ENCODE assay signal across 25 cellular contexts in the genomic region with DNA sequence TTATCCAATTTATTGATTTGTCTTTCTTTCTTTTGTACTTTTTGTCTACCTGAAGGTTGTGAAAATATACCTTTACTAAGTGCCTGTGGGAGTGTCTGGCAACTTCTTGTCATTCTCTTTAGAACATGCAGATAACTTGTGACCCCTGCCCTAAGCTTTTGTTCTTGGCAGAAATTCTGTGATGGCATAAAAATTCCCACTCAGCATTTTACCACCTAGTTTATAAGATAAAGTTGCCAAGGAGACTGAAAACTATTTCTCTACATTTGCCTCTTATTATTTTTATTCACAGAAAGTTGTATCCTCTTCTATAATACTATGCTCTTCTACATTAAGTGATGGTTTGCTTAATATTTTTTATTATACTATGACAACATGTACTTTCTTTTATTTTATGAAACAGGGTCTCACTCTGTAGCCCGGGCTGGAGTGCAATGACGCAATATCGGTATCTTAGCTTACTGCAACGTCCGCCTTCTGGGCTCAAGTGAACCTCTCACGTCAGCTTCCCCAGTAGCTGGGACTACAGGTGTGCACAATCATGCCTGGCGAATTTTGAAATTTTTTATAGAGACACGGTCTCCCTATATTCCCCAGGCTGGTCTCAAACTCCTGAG.
"Had no signal": no experiment of that assay in that cellular context is flagged by ENCODE, and none has a peak within 500 bp of the region (broad histone marks: within the 10 kb centered on the region; RNA-seq: fewer than 3 reads in every experiment).

No MANE protein-coding gene starts in this region.

- H3K9me3 ChIP-seq: colonic mucosa, esophagus squamous epithelium, gastrocnemius medialis, heart right ventricle, left lung, lower lobe of right lung had no signal

- H3K36me3 ChIP-seq: colonic mucosa, esophagus squamous epithelium, gastrocnemius medialis, heart right ventricle, left lung, lower lobe of right lung had no signal

- ATAC-seq: effector memory CD8-positive, alpha-beta T cell; esophagus mucosa; gastrocnemius medialis; heart right ventricle; left cardiac atrium; left lung; left ventricle myocardium superior; lower lobe of right lung; naive thymus-derived CD4-positive, alpha-beta T cell had no signal

- H3K27me3 ChIP-seq: colonic mucosa, esophagus squamous epithelium, gastrocnemius medialis, heart right ventricle, left lung had no signal

- FAIRE-seq: islet of Langerhans, keratinocyte had no signal

- H3K27ac ChIP-seq: colonic mucosa, epithelial cell of prostate, esophagus squamous epithelium, gastrocnemius medialis, heart right ventricle, left lung, lower lobe of right lung had no signal

- H3K4me1 ChIP-seq: colonic mucosa, esophagus squamous epithelium, gastrocnemius medialis, heart right ventricle, left lung, lower lobe of right lung had no signal

- H3K4me3 ChIP-seq: colonic mucosa, esophagus squamous epithelium, gastrocnemius medialis, heart right ventricle, left lung, lower lobe of right lung had no signal

- DNase-seq: colonic mucosa; cortex of kidney; effector CD8-positive, alpha-beta T cell; effector memory CD8-positive, alpha-beta T cell; endodermal cell; erythroblast; esophagus squamous epithelium; foreskin fibroblast; foreskin melanocyte; gastrocnemius medialis; glutamatergic neuron; head of caudate nucleus; heart right ventricle; hippocampal formation; left cardiac atrium; left lung; left ventricle myocardium superior; lower lobe of right lung; mesenchymal stem cell; midbrain; naive thymus-derived CD4-positive, alpha-beta T cell had no signal
